Comparison of ENCODE assay signal across 23 cellular contexts in the genomic region with DNA sequence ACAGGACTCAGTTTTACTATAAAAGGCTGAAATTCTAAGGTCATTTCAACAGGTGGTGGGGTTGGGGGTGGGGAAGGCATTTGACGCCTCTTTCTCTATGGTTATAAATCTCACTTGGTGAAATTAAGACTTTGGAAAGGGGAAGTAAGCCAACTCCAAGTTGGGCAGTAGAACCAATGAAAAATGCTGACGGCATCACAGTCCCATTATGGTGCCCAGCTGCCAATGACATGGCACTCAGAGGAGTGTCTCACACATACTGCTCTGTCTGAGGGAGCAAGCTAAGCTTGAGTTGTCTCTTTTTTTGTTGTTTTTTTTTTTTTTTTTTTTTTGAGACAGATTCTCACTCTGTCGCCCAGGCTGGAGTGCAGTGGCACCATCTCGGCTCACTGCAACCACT. TPM values are rescaled to one million over a fixed set of nuclear protein-coding genes. Genes with fewer than 3 reads are reported as not detected.
"Had no signal": no experiment of that assay in that cellular context is flagged by ENCODE, and none has a peak within 500 bp of the region (broad histone marks: within the 10 kb centered on the region; RNA-seq: fewer than 3 reads in every experiment).

No MANE protein-coding gene starts in this region.

- ATAC-seq: heart right ventricle; naive thymus-derived CD4-positive, alpha-beta T cell; right lobe of liver had no signal

- H3K36me3 ChIP-seq: heart right ventricle, prostate gland, right lobe of liver, spleen, stomach, thoracic aorta, transverse colon had no signal

- H3K4me3 ChIP-seq: coronary artery, heart right ventricle, prostate gland, right lobe of liver, spleen, stomach, thoracic aorta, transverse colon had no signal

- H3K27ac ChIP-seq: coronary artery, heart right ventricle, parathyroid adenoma, prostate gland, right lobe of liver, spleen, stomach, thoracic aorta, transverse colon had no signal

- H3K27me3 ChIP-seq: right lobe of liver had no signal

- H3K4me1 ChIP-seq: parathyroid adenoma, prostate gland had no signal

- H3K9me3 ChIP-seq: heart right ventricle, prostate gland, right lobe of liver, spleen, stomach, thoracic aorta, transverse colon had no signal

- H3K9ac ChIP-seq: parathyroid adenoma had no signal

- DNase-seq: effector CD4-positive, alpha-beta T cell; foreskin melanocyte; heart right ventricle; hypothalamus; kidney glomerular epithelial cell; naive thymus-derived CD4-positive, alpha-beta T cell; nephron progenitor cell; retina; right lobe of liver; spleen; stimulated activated CD4-positive, alpha-beta T cell treated with anti-CD3 and anti-CD28 coated beads, Interleukin-15, amount 100 ng/mL, for 24 hours; stimulated activated CD4-positive, alpha-beta T cell treated with anti-CD3 and anti-CD28 coated beads, Interleukin-1b, Interleukin-23, amount 100 ng/mL, for 48 hours; stimulated activated CD4-positive, alpha-beta T cell treated with anti-CD3 and anti-CD28 coated beads, Interleukin-4, amount 100 ng/mL, for 4 hours; stimulated activated naive CD4-positive, alpha-beta T cell; stomach; substantia nigra; transverse colon had no signal

RNA-seq across cellular contexts. Expression of gene SLC16A10, which starts 4.7 kb away (rescaled TPM):
- total RNA-seq: dermis microvascular lymphatic vessel endothelial cell, glomerular endothelial cell had no signal
